Comparison of ENCODE assay signal across 8 cellular contexts in the genomic region with DNA sequence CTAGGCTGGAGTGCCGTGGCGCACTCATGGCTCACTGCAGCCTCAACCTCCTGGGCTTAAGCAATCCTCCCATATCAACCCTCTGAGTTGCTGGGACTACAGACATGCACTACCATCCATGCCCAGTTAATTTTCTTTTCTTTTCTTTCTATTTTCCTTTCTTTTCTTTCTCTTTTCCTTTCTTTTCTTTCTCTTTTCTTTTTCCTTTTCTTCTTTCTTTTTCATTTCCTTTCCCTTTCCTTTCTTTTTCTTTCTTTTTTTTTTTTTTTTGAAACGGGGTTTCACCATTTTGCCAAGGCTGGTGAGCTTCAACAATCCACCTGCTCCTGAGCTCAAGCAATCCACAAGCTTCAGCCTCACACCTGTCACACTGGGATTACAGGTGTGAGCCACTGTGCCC.
"Had no signal": no experiment of that assay in that cellular context is flagged by ENCODE, and none has a peak within 500 bp of the region (broad histone marks: within the 10 kb centered on the region; RNA-seq: fewer than 3 reads in every experiment).

No MANE protein-coding gene starts in this region.

- ATAC-seq: HCT116, K562 had no signal

- H3K36me3 ChIP-seq: HAP-1 had no signal

- H3K27ac ChIP-seq: GM23248 had no signal

- DNase-seq: GM23248, GOT3, H7, IMR-90, KG1 had no signal

- H3K9me3 ChIP-seq: HAP-1 had no signal

- H3K4me3 ChIP-seq: GM23248, HAP-1, K562 had no signal
